Comparison of ENCODE assay signal across 29 cellular contexts in genomic region chr7:92362131-92362530, GRCh38.
"Had no signal": no experiment of that assay in that cellular context is flagged by ENCODE, and none has a peak within 500 bp of the region (broad histone marks: within the 10 kb centered on the region; RNA-seq: fewer than 3 reads in every experiment).

No MANE protein-coding gene starts in this region.

- H3K4me3 Mint-ChIP-seq: stimulated activated effector memory CD8-positive, alpha-beta T cell treated with anti-CD3 and anti-CD28 coated beads, Interleukin-12 subunit alpha, Interleukin-12 subunit beta, amount 100 ng/mL, for 72 hours; stimulated activated memory B cell treated with anti-CD40 and anti-IgM and Interleukin-4, amounts not matched to agents 10 μg/mL and 1 μg/mL and 100 μg/mL, for 72 hours; stimulated activated naive B cell treated with anti-CD40 and anti-IgM and Interleukin-4, amounts not matched to agents 10 μg/mL and 1 μg/mL and 100 μg/mL, for 72 hours; stimulated activated naive CD8-positive, alpha-beta T cell treated with anti-CD3 and anti-CD28 coated beads, Interleukin-15, amount 100 ng/mL, for 72 hours; stimulated activated naive CD8-positive, alpha-beta T cell treated with anti-CD3 and anti-CD28 coated beads, Interleukin-15, Interleukin-2, amounts not matched to agents 100 ng/mL and 50 ng/mL, for 24 hours; type B pancreatic cell had no signal

- H3K27me3 Mint-ChIP-seq: stimulated activated memory B cell treated with anti-CD40 and anti-IgM and Interleukin-4, amounts not matched to agents 10 μg/mL and 1 μg/mL and 100 μg/mL, for 72 hours; stimulated activated naive B cell treated with anti-CD40 and anti-IgM and Interleukin-4, amounts not matched to agents 10 μg/mL and 1 μg/mL and 100 μg/mL, for 72 hours; stimulated activated naive CD8-positive, alpha-beta T cell treated with anti-CD3 and anti-CD28 coated beads, Interleukin-15, amount 100 ng/mL, for 72 hours; stimulated activated naive CD8-positive, alpha-beta T cell treated with anti-CD3 and anti-CD28 coated beads, Interleukin-15, Interleukin-2, amounts not matched to agents 100 ng/mL and 50 ng/mL, for 24 hours; type B pancreatic cell had no signal

- H3K4me1 ChIP-seq: stomach, suprapubic skin, testis, thyroid gland, tibial artery, tibial nerve, transverse colon, upper lobe of left lung, upper lobe of right lung, uterus, vagina had no signal

- H3K9me3 ChIP-seq: stomach, suprapubic skin, testis, thoracic aorta, thyroid gland, tibial artery, tibial nerve, transverse colon, upper lobe of left lung, upper lobe of right lung, uterus, vagina had no signal

- FAIRE-seq: urothelium cell line had no signal

- H3K27ac ChIP-seq: stomach, suprapubic skin, testis, thoracic aorta, thyroid gland, tibial artery, tibial nerve, transverse colon, upper lobe of left lung, upper lobe of right lung, uterus, vagina had no signal

- H3K9me3 Mint-ChIP-seq: stimulated activated effector memory CD8-positive, alpha-beta T cell treated with anti-CD3 and anti-CD28 coated beads, Interleukin-12 subunit alpha, Interleukin-12 subunit beta, amount 100 ng/mL, for 72 hours; stimulated activated memory B cell treated with anti-CD40 and anti-IgM and Interleukin-4, amounts not matched to agents 10 μg/mL and 1 μg/mL and 100 μg/mL, for 72 hours; stimulated activated naive CD8-positive, alpha-beta T cell treated with anti-CD3 and anti-CD28 coated beads, Interleukin-15, amount 100 ng/mL, for 72 hours; stimulated activated naive CD8-positive, alpha-beta T cell treated with anti-CD3 and anti-CD28 coated beads, Interleukin-15, Interleukin-2, amounts not matched to agents 100 ng/mL and 50 ng/mL, for 24 hours; type B pancreatic cell had no signal

- H3K4me1 Mint-ChIP-seq: stimulated activated memory B cell treated with anti-CD40 and anti-IgM and Interleukin-4, amounts not matched to agents 10 μg/mL and 1 μg/mL and 100 μg/mL, for 72 hours; stimulated activated naive B cell treated with anti-CD40 and anti-IgM and Interleukin-4, amounts not matched to agents 10 μg/mL and 1 μg/mL and 100 μg/mL, for 72 hours; stimulated activated naive CD8-positive, alpha-beta T cell treated with anti-CD3 and anti-CD28 coated beads, Interleukin-15, amount 100 ng/mL, for 72 hours had no signal

- ATAC-seq: stimulated activated effector memory CD8-positive, alpha-beta T cell treated with anti-CD3 and anti-CD28 coated beads, Interleukin-12 subunit alpha, Interleukin-12 subunit beta, amount 100 ng/mL, for 72 hours; stimulated activated memory B cell treated with anti-CD40 and anti-IgM and Interleukin-4, amounts not matched to agents 10 μg/mL and 1 μg/mL and 100 μg/mL, for 72 hours; stimulated activated naive B cell treated with anti-CD40 and anti-IgM and Interleukin-4, amounts not matched to agents 10 μg/mL and 1 μg/mL and 100 μg/mL, for 72 hours; stimulated activated naive CD8-positive, alpha-beta T cell treated with anti-CD3 and anti-CD28 coated beads, Interleukin-15, amount 100 ng/mL, for 72 hours; stimulated activated naive CD8-positive, alpha-beta T cell treated with anti-CD3 and anti-CD28 coated beads, Interleukin-15, Interleukin-2, amounts not matched to agents 100 U/mL and 50 U/mL, for 24 hours; upper lobe of right lung had no signal

- H3K36me3 ChIP-seq: thoracic aorta, thyroid gland, uterus had no signal

- H3K4me3 ChIP-seq: stomach, suprapubic skin, testis, thoracic aorta, thyroid gland, tibial artery, tibial nerve, transverse colon, upper lobe of left lung, upper lobe of right lung, uterus, vagina had no signal

- H3K27ac Mint-ChIP-seq: stimulated activated effector memory CD8-positive, alpha-beta T cell treated with anti-CD3 and anti-CD28 coated beads, Interleukin-12 subunit alpha, Interleukin-12 subunit beta, amount 100 ng/mL, for 72 hours; stimulated activated memory B cell treated with anti-CD40 and anti-IgM and Interleukin-4, amounts not matched to agents 10 μg/mL and 1 μg/mL and 100 μg/mL, for 72 hours; stimulated activated naive B cell treated with anti-CD40 and anti-IgM and Interleukin-4, amounts not matched to agents 10 μg/mL and 1 μg/mL and 100 μg/mL, for 72 hours; stimulated activated naive CD8-positive, alpha-beta T cell treated with anti-CD3 and anti-CD28 coated beads, Interleukin-15, amount 100 ng/mL, for 72 hours; stimulated activated naive CD8-positive, alpha-beta T cell treated with anti-CD3 and anti-CD28 coated beads, Interleukin-15, Interleukin-2, amounts not matched to agents 100 ng/mL and 50 ng/mL, for 24 hours; type B pancreatic cell had no signal

- H3K27me3 ChIP-seq: stomach, suprapubic skin, testis, thyroid gland, tibial artery, tibial nerve, transverse colon, upper lobe of left lung, upper lobe of right lung, uterus, vagina had no signal

- DNase-seq: stimulated activated CD4-positive, alpha-beta T cell treated with anti-CD3 and anti-CD28 coated beads, Interleukin-2, amount 100 ng/mL, for 48 hours; stimulated activated CD4-positive, alpha-beta T cell treated with anti-CD3 and anti-CD28 coated beads, Interleukin-4, amount 100 ng/mL, for 1 hour; stimulated activated CD4-positive, alpha-beta T cell treated with anti-CD3 and anti-CD28 coated beads, Interleukin-4, amount 100 ng/mL, for 24 hours; stimulated activated CD4-positive, alpha-beta T cell treated with anti-CD3 and anti-CD28 coated beads, Interleukin-4, amount 100 ng/mL, for 4 hours; stimulated activated CD8-positive, alpha-beta memory T cell treated with anti-CD3 and anti-CD28 coated beads, Interleukin-4, amount 100 ng/mL, for 48 hours; stimulated activated naive B cell treated with anti-CD40 and anti-IgM and Interleukin-4, amounts not matched to agents 10 μg/mL and 1 μg/mL and 100 μg/mL, for 72 hours; stimulated activated naive CD4-positive, alpha-beta T cell; stimulated activated naive CD4-positive, alpha-beta T cell treated with Interleukin-2 at 50 U/mL for 16 hours; stimulated activated naive CD8-positive, alpha-beta T cell treated with anti-CD3 and anti-CD28 coated beads, Interleukin-15, amount 100 ng/mL, for 72 hours; stimulated activated naive CD8-positive, alpha-beta T cell treated with anti-CD3 and anti-CD28 coated beads, Interleukin-15, Interleukin-2, amounts not matched to agents 100 U/mL and 50 U/mL, for 24 hours; stomach; substantia nigra; testis; thyroid gland; tibial artery; transverse colon; trophoblast cell; upper lobe of left lung; upper lobe of right lung; uterus had no signal
